8 cellular contexts compared by ENCODE assay signal in the genomic region with DNA sequence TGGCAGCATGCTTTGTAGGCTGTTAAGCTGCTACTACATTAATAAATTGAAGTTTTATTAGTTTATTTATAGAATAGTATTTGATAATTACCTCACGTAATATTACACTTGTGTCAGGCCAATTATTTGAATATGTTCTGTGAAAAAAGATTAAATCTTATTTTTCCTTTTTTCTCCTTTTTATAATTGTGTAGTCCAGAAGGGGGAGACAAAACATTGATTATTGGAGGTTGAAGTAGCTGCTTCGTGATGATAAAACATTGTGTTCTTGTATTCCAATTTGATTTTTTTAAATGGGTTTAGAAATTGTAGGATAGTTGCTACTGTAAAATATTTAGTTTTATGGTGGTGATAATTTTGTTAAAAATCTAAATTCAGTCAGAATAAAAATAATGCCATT.
DNase-seq lines count a peak whose midpoint lies in the region; ATAC-seq and TF ChIP-seq lines count a peak whose summit lies in the region.

No MANE protein-coding gene starts in this region.

- H3K27ac ChIP-seq in AG04450 (ENCODE audit: low read depth, low read length) (no peak overlapping the region), foreskin keratinocyte (no peak overlapping the region), right cardiac atrium (ENCODE audit: low read length) (no peak overlapping the region)

- intact Hi-C loops in right cardiac atrium (cut with DNase I), result no loop called here

- TF ChIP-seq CTCF in AG04450 (IDR thresholded peaks at IDR 0.05; ENCODE audit: low read depth, low read length) (peak; percentile 44), GM12872 (IDR thresholded peaks at IDR 0.05; ENCODE audit: insufficient read depth, low read depth, low read length) (0 out of 3 replicates have a peak, but pooled peaks have one; percentile 11), foreskin keratinocyte (conservative IDR thresholded peaks at IDR 0.05) (peak; percentile 63)

- ATAC-seq in foreskin keratinocyte (no peak), GM18502 (IDR thresholded peaks at IDR 0.05; ENCODE audit: poor library complexity, unreplicated experiment) (no peak), GM21576 (IDR thresholded peaks at IDR 0.05; ENCODE audit: unreplicated experiment) (no peak), right cardiac atrium (no peak)

- no peaks in the 10 kb centered on the region for H3K27me3 ChIP-seq in AG04450 (ENCODE audit: control insufficient read depth, insufficient read depth, low read length)
- H3K27me3 ChIP-seq in foreskin keratinocyte, result no peaks in the 10 kb centered on the region
- no peaks in the 10 kb centered on the region for H3K27me3 ChIP-seq in right cardiac atrium (ENCODE audit: control insufficient read depth, insufficient read depth)

- CTCF ChIA-PET in AG04450 (lab: Charles Lee), result interaction anchor here (0.9 to 2.5 kb wide), 6 partner anchors 16 to 915 kb away, joined by 3 to 11 read pairs (median 4); no protein-coding TSS in a partner anchor

- 24% methylated on average over 2 of the region's 2 CpGs for WGBS in right cardiac atrium

- DNase-seq in AG04450 (ENCODE audit: low read depth, low spot score), result no peak
- DNase-seq in RPMI7951 (ENCODE audit: low read depth), result peak; percentile 2
- DNase-seq in foreskin keratinocyte, result no peak
- no peak for DNase-seq in NCI-H2029 (lab: John Stamatoyannopoulos, UW)
- DNase-seq in right cardiac atrium, result no peak

- POLR2A ChIA-PET in AG04450 (lab: Yijun Ruan, JAX), result no interaction called here

- H3K4me1 ChIP-seq in foreskin keratinocyte, result no peaks in the 10 kb centered on the region
- no peaks in the 10 kb centered on the region for H3K4me1 ChIP-seq in right cardiac atrium (ENCODE audit: control insufficient read depth, insufficient read depth, low read length)

- H3K4me3 ChIP-seq in AG04450 (ENCODE audit: low read depth, low read length) (no peak overlapping the region), right cardiac atrium (ENCODE audit: low read length) (no peak overlapping the region)

- H3K9me3 ChIP-seq in AG04450 (ENCODE audit: control insufficient read depth, insufficient read depth, low read length) (no peaks in the 10 kb centered on the region), right cardiac atrium (ENCODE audit: control insufficient read depth, low read length) (no peaks in the 10 kb centered on the region)

Comparison
In these comparisons a context has a peak if more than half of its experiments do, and no peak if none do; other contexts are left out.
1. CTCF ChIP-seq: peak in every context shown above with its lines; median percentile 63 in foreskin keratinocyte; 44 in AG04450; 11 in GM12872.